1 cellular context compared by ENCODE assay signal in the genomic region with DNA sequence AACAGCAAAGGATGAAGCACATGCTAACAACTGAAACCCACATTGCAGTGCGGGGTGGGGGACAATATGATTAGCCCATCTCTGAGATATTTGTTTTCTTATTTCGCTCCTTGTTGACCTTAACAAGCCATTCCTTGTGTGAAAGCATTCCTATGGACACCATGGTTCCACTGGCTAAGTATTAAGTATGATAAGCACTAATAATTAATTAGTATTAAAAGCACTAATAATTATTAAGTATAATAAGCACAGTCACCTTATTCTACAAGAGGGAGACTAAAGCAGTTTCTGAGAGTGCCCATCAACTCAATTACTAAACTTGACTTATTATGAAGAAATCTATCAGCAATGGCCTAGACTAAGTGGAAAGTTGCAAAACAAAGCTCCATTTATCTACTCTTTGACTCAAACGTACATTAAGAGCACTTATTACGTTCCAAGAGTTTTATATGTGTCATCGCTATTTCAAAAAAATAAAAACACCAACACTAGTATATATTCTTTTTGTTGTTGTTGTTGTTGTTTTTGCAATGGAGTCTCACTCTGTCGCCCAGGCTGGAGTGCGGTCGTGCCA.
TF ChIP-seq lines count a peak whose summit lies in the region.

No MANE protein-coding gene starts in this region.

TF ChIP-seq in GM12878, 131 proteins besides CTCF, POLR2A, EP300 and RAD21 (continued from another document):
- TF ChIP-seq CEBPB (IDR thresholded peaks at IDR 0.05; ENCODE audit: borderline replicate concordance in 1 of 2, low read depth in 2 of 2, low read length in 2 of 2) (no peak), TCF12 (IDR thresholded peaks at IDR 0.05; ENCODE audit: low read depth, low read length) (no peak), MTA2 (IDR thresholded peaks at IDR 0.05; ENCODE audit: low read depth) (no peak), IRF3 (IDR thresholded peaks at IDR 0.05) (no peak), FOS (IDR thresholded peaks at IDR 0.05; ENCODE audit: borderline replicate concordance, extremely low read depth, insufficient read length) (no peak), ZNF384 (IDR thresholded peaks at IDR 0.05; ENCODE audit: borderline replicate concordance, low read depth, low read length) (no peak)
